In genomic region chr19:591099-591958, GRCh38 we compare ENCODE assay signal across 1 cellular context.
TF ChIP-seq lines count a peak whose summit lies in the region.

No MANE protein-coding gene starts in this region.

TF ChIP-seq in K562, 482 proteins besides CTCF, POLR2A, EP300 and RAD21 (continued from another document):
- TF ChIP-seq ZBTB43 (CRISPR knock-in tag; IDR thresholded peaks at IDR 0.05) (no peak), ZKSCAN1 (IDR thresholded peaks at IDR 0.05; ENCODE audit: low read depth, low read length) (no peak), MXI1 (IDR thresholded peaks at IDR 0.05; ENCODE audit: low read depth, low read length) (peak; percentile 47; the same call in 1 of the 2 replicates), HMGN3 (IDR thresholded peaks at IDR 0.05; ENCODE audit: borderline replicate concordance, extremely low read depth, insufficient read length, low read depth, low read length) (no peak), ZNF780A (CRISPR knock-in tag; IDR thresholded peaks at IDR 0.05) (no peak), E2F8 (IDR thresholded peaks at IDR 0.05; ENCODE audit: low read depth, partially characterized antibody) (peak; percentile 35), REST (CRISPR knock-in tag; IDR thresholded peaks at IDR 0.05; ENCODE audit: low read depth) (peak; percentile 99), RCOR1 (IDR thresholded peaks at IDR 0.05; ENCODE audit: borderline replicate concordance in 1 of 2, low read depth in 2 of 2, low read length in 2 of 2) (peak in 1 of 2 experiments; percentile 7; a peak in 1 of 4 replicates), CXXC5 (CRISPR knock-in tag; IDR thresholded peaks at IDR 0.05) (peak; percentile 22; the same call in 1 of the 2 replicates), FOXA1 (IDR thresholded peaks at IDR 0.05; ENCODE audit: borderline replicate concordance) (no peak), IFI16 (CRISPR knock-in tag; IDR thresholded peaks at IDR 0.05) (no peak), AFF4 (CRISPR knock-in tag; IDR thresholded peaks at IDR 0.05) (peak; percentile 73; the same call in 1 of the 2 replicates), THRA (IDR thresholded peaks at IDR 0.05) (no peak), ZNF146 (CRISPR knock-in tag; IDR thresholded peaks at IDR 0.05; ENCODE audit: unreplicated experiment) (peak; percentile 6), HES1 (IDR thresholded peaks at IDR 0.05; ENCODE audit: low read depth) (no peak), SAFB (IDR thresholded peaks at IDR 0.05; ENCODE audit: borderline replicate concordance, low read depth, low read length) (peak; percentile 76; the same call in 1 of the 2 replicates), TCF3 (CRISPR knock-in tag; IDR thresholded peaks at IDR 0.05) (peak; percentile 27; the same call in 1 of the 2 replicates), ZBTB2 (IDR thresholded peaks at IDR 0.05) (peak; percentile 89), ZBTB33 (CRISPR knock-in tag; IDR thresholded peaks at IDR 0.05) (peak; percentile 46; the same call in 1 of the 2 replicates), YY1 (IDR thresholded peaks at IDR 0.05; ENCODE audit: borderline replicate concordance in 1 of 3, control insufficient read depth in 1 of 3, extremely low read depth in 1 of 3, insufficient read depth in 3 of 3, insufficient read length in 1 of 3, insufficient replicate concordance in 2 of 3, low read depth in 1 of 3, low read length in 2 of 3) (peak in 1 of 3 experiments; percentile 23), NFRKB (IDR thresholded peaks at IDR 0.05; ENCODE audit: low read depth) (no peak), MIER1 (IDR thresholded peaks at IDR 0.05; ENCODE audit: low read depth) (peak; percentile 96), SREBF2 (CRISPR knock-in tag; IDR thresholded peaks at IDR 0.05) (no peak), STAG1 (CRISPR knock-in tag; IDR thresholded peaks at IDR 0.05; ENCODE audit: borderline replicate concordance) (no peak), HMG20B (CRISPR knock-in tag; IDR thresholded peaks at IDR 0.05) (no peak), THAP7 (CRISPR knock-in tag; IDR thresholded peaks at IDR 0.05) (no peak)
